Comparison of ENCODE assay signal across 8 cellular contexts in genomic region chr13:32581177-32581786, GRCh38. TPM values are rescaled to one million over a fixed set of nuclear protein-coding genes. Genes with fewer than 3 reads are reported as not detected.
DNase-seq lines count a peak whose midpoint lies in the region; ATAC-seq, FAIRE-seq and TF ChIP-seq lines count a peak whose summit lies in the region.

No MANE protein-coding gene starts in this region.

- ATAC-seq in A549 (no peak), RWPE2 (ENCODE audit: low read depth) (no peak), HG02852 (IDR thresholded peaks at IDR 0.05; ENCODE audit: unreplicated experiment) (no peak)

- intact Hi-C loops in vagina (cut with DNase I) = loop anchor here (10.0 kb wide), 1 partner anchor 54 kb away; no protein-coding TSS in a partner anchor
- intact Hi-C loops in posterior cingulate gyrus (cut with DNase I) = loop anchor here (1.0 to 10.0 kb wide), 2 partner anchors 200 to 666 kb away; no protein-coding TSS in a partner anchor

- no peak for FAIRE-seq in A549 (lab: Jason Lieb, UNC)

- peak; percentile 38 to 42; a peak in 4 of 5 replicates for TF ChIP-seq RAD21 in A549 (conservative IDR thresholded peaks at IDR 0.05 in 1 of 2, IDR thresholded peaks at IDR 0.05 in 1 of 2)

- POLR2A ChIA-PET in A549 (lab: Yijun Ruan, JAX) = interaction anchor here (0.6 kb wide), 1 partner anchor 50 kb away, joined by 3 read pairs; no protein-coding TSS in a partner anchor

- H3K4me1 ChIP-seq in A549 (no peaks in the 10 kb centered on the region), RWPE2 (ENCODE audit: insufficient read depth, poor library complexity, severe bottlenecking) (no peaks in the 10 kb centered on the region), vagina (peaks cover 6% of the 10 kb centered on the region)

- H3K27ac ChIP-seq in A549 (no peak overlapping the region), RWPE2 (ENCODE audit: poor library complexity, severe bottlenecking) (no peak overlapping the region), vagina (no peak overlapping the region)

- H3K9me3 ChIP-seq in A549 = peaks cover 13% of the 10 kb centered on the region
- H3K9me3 ChIP-seq in RWPE2 (ENCODE audit: severe bottlenecking) = no peaks in the 10 kb centered on the region
- no peaks in the 10 kb centered on the region for H3K9me3 ChIP-seq in vagina

- WGBS in A549 (ENCODE audit: missing lambda C conversion rate) = 27% methylated on average over 3 of the region's 3 CpGs

- H3K4me3 ChIP-seq in A549 (no peak overlapping the region), RWPE2 (ENCODE audit: severe bottlenecking) (no peak overlapping the region), vagina (no peak overlapping the region)

- CTCF ChIA-PET in A549 (lab: Yijun Ruan, JAX) = interaction anchor here (0.6 to 2.1 kb wide), 15 partner anchors 10 to 671 kb away, joined by 3 to 14 read pairs (median 3); no protein-coding TSS in a partner anchor

- H3K27me3 ChIP-seq in RWPE2 (ENCODE audit: insufficient read depth, poor library complexity, severe bottlenecking) (no peaks in the 10 kb centered on the region), vagina (no peaks in the 10 kb centered on the region)

- TF ChIP-seq EP300 in A549 (IDR thresholded peaks at IDR 0.05) = no peak

- DNase-seq in A549 (ENCODE audit: low read depth in 1 of 2, low spot score in 1 of 2) (no peak), RWPE2 (ENCODE audit: low spot score) (no peak), germinal center (ENCODE audit: low spot score) (peak; percentile 23), vagina (ENCODE audit: extremely low spot score in 2 of 2) (no peak), posterior cingulate gyrus (no peak), midbrain (lab: John Stamatoyannopoulos, UW) (no peak)

- H3K36me3 ChIP-seq in RWPE2 (ENCODE audit: low read depth) (no peaks in the 10 kb centered on the region), vagina (no peaks in the 10 kb centered on the region)

- TF ChIP-seq POLR2A in A549 (IDR thresholded peaks at IDR 0.05; ENCODE audit: low read length) (no peak), vagina (IDR thresholded peaks at IDR 0.05) (no peak)

- H3K4me2 ChIP-seq in A549 = no peak overlapping the region

- TF ChIP-seq CTCF in A549 (IDR thresholded peaks at IDR 0.05) (peak; percentile 50), GM12874 (IDR thresholded peaks at IDR 0.05; ENCODE audit: insufficient read depth, low read depth, low read length) (peak; percentile 13; the same call in 1 of the 2 replicates), RWPE2 (IDR thresholded peaks at IDR 0.05; ENCODE audit: poor library complexity, severe bottlenecking) (peak; percentile 71), vagina (IDR thresholded peaks at IDR 0.05) (peak in 2 of 3 experiments; percentile 16 to 37)

TF ChIP-seq in A549, 52 proteins besides CTCF, POLR2A, EP300 and RAD21:
- TF ChIP-seq SREBF2 (IDR thresholded peaks at IDR 0.05) (no peak), SMC3 (IDR thresholded peaks at IDR 0.05) (peak; percentile 51; the same call in 2 of the 3 replicates)

RNA-seq across cellular contexts. Expression of gene PDS5B, which starts 5.0 kb away (rescaled TPM):
- 12.7 and 16.0 TPM in 2 replicates for polyA plus RNA-seq in A549 (2011; rRNA removed)
- 2.7 and 3.0 TPM in 2 replicates for polyA plus RNA-seq in A549 (2012; cell fraction: cytosol; rRNA removed)
- 2.0 and 2.3 TPM in 2 replicates for polyA plus RNA-seq in A549 (2012; cell fraction: nucleus; rRNA removed)
- 10.6 to 11.0 TPM (median 10.9 TPM) in 3 replicates for polyA plus RNA-seq in A549 (2017; fragmentation: RNase III; extraction: RNeasy Plus Mini Kit Qiagen cat#74134 plus additional on column Dnase treatment)
- polyA minus RNA-seq in A549 (2011; rRNA and poly(A)+ RNA removed) = 10.0 and 10.2 TPM in 2 replicates
- total RNA-seq in vagina = 49.4 TPM

RNA-seq across cellular contexts. Expression of gene N4BP2L2, which starts 42.7 kb away (rescaled TPM):
- 40.6 and 56.2 TPM in 2 replicates for polyA plus RNA-seq in A549 (2011; rRNA removed)
- 7.1 and 7.7 TPM in 2 replicates for polyA plus RNA-seq in A549 (2012; cell fraction: cytosol; rRNA removed)
- polyA plus RNA-seq in A549 (2012; cell fraction: nucleus; rRNA removed) = 5.5 and 10.5 TPM in 2 replicates
- 26.9 to 29.3 TPM (median 27.9 TPM) in 3 replicates for polyA plus RNA-seq in A549 (2017; fragmentation: RNase III; extraction: RNeasy Plus Mini Kit Qiagen cat#74134 plus additional on column Dnase treatment)
- 11.0 and 13.8 TPM in 2 replicates for polyA minus RNA-seq in A549 (2011; rRNA and poly(A)+ RNA removed)
- total RNA-seq in vagina = 173 TPM

Comparison
In these comparisons a context has a peak if more than half of its experiments do, and no peak if none do; other contexts are left out.
1. CTCF ChIP-seq: peak in every context shown above with its lines; median percentile 71 in RWPE2; 50 in A549; 26 in vagina; 13 in GM12874.